17 cellular contexts compared by ENCODE assay signal in the genomic region with DNA sequence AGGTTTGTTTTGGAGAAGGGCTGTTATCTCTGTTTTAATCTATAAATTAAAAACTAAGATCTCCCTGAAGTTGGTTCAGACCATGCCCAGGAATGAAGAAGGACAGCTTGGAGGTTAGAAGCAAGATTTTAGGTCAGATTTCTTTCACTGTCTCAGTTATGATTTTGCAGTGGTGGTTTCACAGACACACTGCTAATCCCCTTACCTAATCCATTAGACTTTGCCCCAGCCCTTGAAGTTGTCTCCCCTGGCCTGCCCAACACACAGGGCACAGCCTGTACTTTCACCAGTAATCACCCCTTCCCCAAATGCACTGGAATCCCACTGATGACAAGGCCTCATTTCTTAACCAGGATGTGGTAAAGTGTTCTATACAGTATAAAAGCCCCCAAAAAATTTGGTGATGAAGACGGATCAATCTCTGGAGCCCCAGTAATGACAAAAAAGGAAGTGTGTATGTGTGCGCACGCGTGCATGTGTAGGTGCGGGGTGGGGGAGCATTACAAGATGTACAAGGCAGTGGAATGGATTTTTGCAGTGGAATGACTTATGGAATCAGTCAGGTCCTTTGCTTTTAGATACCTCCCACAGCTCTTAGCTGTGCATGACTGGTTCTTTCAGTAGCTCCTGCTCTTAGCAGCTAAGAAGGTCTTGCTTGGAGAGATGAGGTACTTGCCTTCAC.
DNase-seq lines count a peak whose midpoint lies in the region; ATAC-seq and TF ChIP-seq lines count a peak whose summit lies in the region.
"Had no signal": no experiment of that assay in that cellular context is flagged by ENCODE, and none has a peak within 500 bp of the region (broad histone marks: within the 10 kb centered on the region; RNA-seq: fewer than 3 reads in every experiment).

No MANE protein-coding gene starts in this region.

- H3K4me3 ChIP-seq in OCI-LY3 (ENCODE audit: low read length), result peak overlapping the region; percentile 22; the same call in 1 of the 2 replicates
- H3K4me3 ChIP-seq: adrenal gland, left lung, pancreas, vagina had no signal

- H3K9me3 Mint-ChIP-seq in activated T-cell treated with anti-CD3 and anti-CD28 coated beads, Interleukin-2, amount 50 U/mL, for 4 hours, result peaks cover 15% of the 10 kb centered on the region
- H3K9me3 Mint-ChIP-seq in activated naive CD8-positive, alpha-beta T cell treated with anti-CD3 and anti-CD28 coated beads, Interleukin-2, amount 50 U/mL, for 24 hours, result peaks cover 11% of the 10 kb centered on the region
- peaks cover 10% of the 10 kb centered on the region for H3K9me3 Mint-ChIP-seq in stimulated activated naive CD8-positive, alpha-beta T cell treated with anti-CD3 and anti-CD28 coated beads, Interleukin-15, Interleukin-2, amounts not matched to agents 100 ng/mL and 50 ng/mL, for 24 hours

- H3K4me1 Mint-ChIP-seq in activated T-cell treated with anti-CD3 and anti-CD28 coated beads, Interleukin-2, amount 50 U/mL, for 4 hours (ENCODE audit: low read depth), result peaks cover 30% of the 10 kb centered on the region
- H3K4me1 Mint-ChIP-seq in activated naive CD8-positive, alpha-beta T cell treated with anti-CD3 and anti-CD28 coated beads, Interleukin-2, amount 50 U/mL, for 24 hours, result peaks cover 33% of the 10 kb centered on the region
- peaks cover 35% of the 10 kb centered on the region for H3K4me1 Mint-ChIP-seq in stimulated activated naive CD8-positive, alpha-beta T cell treated with anti-CD3 and anti-CD28 coated beads, Interleukin-15, Interleukin-2, amounts not matched to agents 100 ng/mL and 50 ng/mL, for 24 hours (ENCODE audit: low read depth)

- H2AFZ ChIP-seq in OCI-LY3 (ENCODE audit: low read depth, low read length), result peak overlapping the region; percentile 9; the same call in 1 of the 2 replicates

- H4K20me1 ChIP-seq in OCI-LY3 (ENCODE audit: insufficient read depth, low read length), result no peaks in the 10 kb centered on the region

- H3K79me2 ChIP-seq in OCI-LY3 (ENCODE audit: low read length), result no peaks in the 10 kb centered on the region

- H3K4me3 Mint-ChIP-seq in activated T-cell treated with anti-CD3 and anti-CD28 coated beads, Interleukin-2, amount 50 U/mL, for 4 hours, result no peak overlapping the region
- peak overlapping the region; percentile 32 for H3K4me3 Mint-ChIP-seq in activated naive CD8-positive, alpha-beta T cell treated with anti-CD3 and anti-CD28 coated beads, Interleukin-2, amount 50 U/mL, for 24 hours
- H3K4me3 Mint-ChIP-seq in stimulated activated naive CD8-positive, alpha-beta T cell treated with anti-CD3 and anti-CD28 coated beads, Interleukin-15, Interleukin-2, amounts not matched to agents 100 ng/mL and 50 ng/mL, for 24 hours, result peak overlapping the region; percentile 32

- peak; percentile 19 to 26 for ATAC-seq in activated T-cell treated with anti-CD3 and anti-CD28 coated beads, Interleukin-2, amount 50 U/mL, for 4 hours
- peak; percentile 21 for ATAC-seq in activated naive CD8-positive, alpha-beta T cell treated with anti-CD3 and anti-CD28 coated beads, Interleukin-2, amount 50 U/mL, for 24 hours
- ATAC-seq in HG03342 (IDR thresholded peaks at IDR 0.05; ENCODE audit: unreplicated experiment), result no peak
- ATAC-seq: pancreas had no signal

- H3K27ac Mint-ChIP-seq in activated naive CD8-positive, alpha-beta T cell treated with anti-CD3 and anti-CD28 coated beads, Interleukin-2, amount 50 U/mL, for 24 hours, result peak overlapping the region; percentile 83
- peak overlapping the region; percentile 88 for H3K27ac Mint-ChIP-seq in stimulated activated naive CD8-positive, alpha-beta T cell treated with anti-CD3 and anti-CD28 coated beads, Interleukin-15, Interleukin-2, amounts not matched to agents 100 ng/mL and 50 ng/mL, for 24 hours

- DNase-seq in activated T-cell treated with anti-CD3 and anti-CD28 coated beads, Interleukin-2, amount 50 U/mL, for 4 hours, result no peak
- DNase-seq in activated T-cell treated with anti-CD3 and anti-CD28 coated beads, Interleukin-2, amount 50 U/mL, for 1 hour, result no peak
- no peak for DNase-seq in activated naive CD8-positive, alpha-beta T cell treated with anti-CD3 and anti-CD28 coated beads, Interleukin-2, amount 50 U/mL, for 24 hours
- no peak for DNase-seq in RPMI8226
- DNase-seq in SIG-M5 (lab: John Stamatoyannopoulos, UW), result no peak
- DNase-seq: activated CD8-positive, alpha-beta memory T cell treated with anti-CD3 and anti-CD28 coated beads, Interleukin-2, amount 50 U/mL, for 48 hours; adrenal gland; caudate nucleus; effector CD8-positive, alpha-beta T cell; left lung; NCI-H1694; NCI-H446 treated with DMSO at 0.1 percent for 48 hours; pancreas had no signal

- H3K4me1 ChIP-seq in OCI-LY3 (ENCODE audit: low read length), result peaks cover 43% of the 10 kb centered on the region
- H3K4me1 ChIP-seq: adrenal gland, left lung, pancreas, vagina had no signal

- peaks cover 5% of the 10 kb centered on the region; the same call in 1 of the 2 replicates for H3K9me3 ChIP-seq in OCI-LY3 (ENCODE audit: insufficient read depth, low read length)
- H3K9me3 ChIP-seq: pancreas, vagina had no signal

- TF ChIP-seq CTCF in OCI-LY3 (IDR thresholded peaks at IDR 0.05; ENCODE audit: low read depth, low read length), result no peak

- peaks cover 3% of the 10 kb centered on the region for H3K36me3 Mint-ChIP-seq in activated T-cell treated with anti-CD3 and anti-CD28 coated beads, Interleukin-2, amount 50 U/mL, for 4 hours (ENCODE audit: insufficient read depth)
- H3K36me3 Mint-ChIP-seq in activated naive CD8-positive, alpha-beta T cell treated with anti-CD3 and anti-CD28 coated beads, Interleukin-2, amount 50 U/mL, for 24 hours (ENCODE audit: low read depth), result peaks cover 9% of the 10 kb centered on the region
- H3K36me3 Mint-ChIP-seq in stimulated activated naive CD8-positive, alpha-beta T cell treated with anti-CD3 and anti-CD28 coated beads, Interleukin-15, Interleukin-2, amounts not matched to agents 100 ng/mL and 50 ng/mL, for 24 hours (ENCODE audit: low read depth), result no peaks in the 10 kb centered on the region

- peaks cover 6% of the 10 kb centered on the region for H3K27me3 Mint-ChIP-seq in activated T-cell treated with anti-CD3 and anti-CD28 coated beads, Interleukin-2, amount 50 U/mL, for 4 hours (ENCODE audit: low read depth)
- no peaks in the 10 kb centered on the region for H3K27me3 Mint-ChIP-seq in activated naive CD8-positive, alpha-beta T cell treated with anti-CD3 and anti-CD28 coated beads, Interleukin-2, amount 50 U/mL, for 24 hours
- peaks cover 9% of the 10 kb centered on the region for H3K27me3 Mint-ChIP-seq in stimulated activated naive CD8-positive, alpha-beta T cell treated with anti-CD3 and anti-CD28 coated beads, Interleukin-15, Interleukin-2, amounts not matched to agents 100 ng/mL and 50 ng/mL, for 24 hours

- H3K27ac ChIP-seq in OCI-LY3 (ENCODE audit: low read length), result peak overlapping the region; percentile 93
- H3K27ac ChIP-seq: adrenal gland, left lung, pancreas, vagina had no signal

- peak overlapping the region; percentile 58 for H3K9ac ChIP-seq in OCI-LY3 (ENCODE audit: low read length)

- no peaks in the 10 kb centered on the region for H3K27me3 ChIP-seq in OCI-LY3 (ENCODE audit: low read depth, low read length)
- H3K27me3 ChIP-seq: adrenal gland, left lung, pancreas, vagina had no signal

- H3K4me2 ChIP-seq in OCI-LY3 (ENCODE audit: low read length), result peak overlapping the region; percentile 59

- H3K36me3 ChIP-seq in OCI-LY3 (replicated peaks; ENCODE audit: low read depth, low read length), result peaks cover 13% of the 10 kb centered on the region
- H3K36me3 ChIP-seq: adrenal gland, left lung, pancreas, vagina had no signal
